Comparison of ENCODE assay signal across 9 cellular contexts in the genomic region with DNA sequence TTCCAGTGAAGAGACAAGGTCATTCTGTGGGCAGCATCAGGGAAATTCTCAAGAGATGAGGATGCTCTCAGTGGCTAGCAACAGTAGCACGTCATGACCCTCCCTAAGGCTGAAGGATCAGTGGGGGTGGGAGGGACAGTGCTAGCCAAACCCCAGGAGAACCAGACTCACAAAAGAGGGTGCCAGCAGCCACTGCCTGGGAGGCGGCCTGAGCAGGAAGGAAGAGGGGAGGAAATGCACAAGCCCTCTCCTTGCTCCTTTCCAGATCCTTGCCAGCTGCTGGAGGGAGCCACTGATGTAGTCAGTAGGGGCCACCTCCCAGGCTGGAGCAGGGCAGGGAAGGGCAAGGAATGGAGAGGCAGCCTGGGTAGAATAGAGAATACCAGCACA.
DNase-seq lines count a peak whose midpoint lies in the region; ATAC-seq lines count a peak whose summit lies in the region.
"Had no signal": no experiment of that assay in that cellular context is flagged by ENCODE, and none has a peak within 500 bp of the region (broad histone marks: within the 10 kb centered on the region; RNA-seq: fewer than 3 reads in every experiment).

No MANE protein-coding gene starts in this region.

- DNase-seq in Daoy (ENCODE audit: low read depth): peak; percentile 61
- peak; percentile 60 for DNase-seq in T1000 (lab: John Stamatoyannopoulos, UW)
- DNase-seq in cardiac septum (ENCODE audit: low spot score): peak; percentile 65
- DNase-seq in sciatic nerve (ENCODE audit: low spot score): peak; percentile 51
- DNase-seq in anterior cingulate cortex (lab: John Stamatoyannopoulos, UW): no peak
- DNase-seq in NCI-H1436 (lab: John Stamatoyannopoulos, UW): no peak
- DNase-seq in NCI-H1105 treated with DMSO at 0.1 percent for 48 hours (lab: John Stamatoyannopoulos, UW): no peak

- ATAC-seq in sciatic nerve (peak; percentile 41), HG03196 (IDR thresholded peaks at IDR 0.05; ENCODE audit: unreplicated experiment) (no peak)
- ATAC-seq: HepG2 had no signal

- intact Hi-C loops in cardiac septum (cut with DNase I): loop anchor here (10.0 kb wide), 1 partner anchor 208 kb away; no protein-coding TSS in a partner anchor
- intact Hi-C loops in sciatic nerve (cut with DNase I): no loop called here

Comparison
In these comparisons a context has a peak if more than half of its experiments do, and no peak if none do; other contexts are left out.
1. DNase-seq: peak in Daoy (single experiment), T1000 (single experiment), cardiac septum (single experiment) and sciatic nerve (single experiment); none in anterior cingulate cortex (0 of 58), NCI-H1436 (single experiment) and NCI-H1105 treated with DMSO at 0.1 percent for 48 hours (single experiment).